Comparison of ENCODE assay signal across 8 cellular contexts in genomic region chr16:89909777-89910716, GRCh38. TPM values are rescaled to one million over a fixed set of nuclear protein-coding genes. Genes with fewer than 3 reads are reported as not detected.
DNase-seq lines count a peak whose midpoint lies in the region; ATAC-seq and TF ChIP-seq lines count a peak whose summit lies in the region.

No MANE protein-coding gene starts in this region.

- TF ChIP-seq CTCF in HFFc6 (IDR thresholded peaks at IDR 0.05) (peak; percentile 91), fibroblast of the aortic adventitia (IDR thresholded peaks at IDR 0.05; ENCODE audit: insufficient read depth, low read length) (peak; percentile 92), neural crest cell (conservative IDR thresholded peaks at IDR 0.05) (peak; percentile 89), thyroid gland (IDR thresholded peaks at IDR 0.05) (peak; percentile 50 to 83 (median 62))

- WGBS in thyroid gland, 2 donors: 71 to 76% methylated on average over 37 to 47 of the region's 47 CpGs

- H3K4me3 ChIP-seq in fibroblast of the aortic adventitia (ENCODE audit: low read depth, low read length) (no peak overlapping the region), thyroid gland (replicated peaks in 1 of 3) (no peak overlapping the region)

- H3K27me3 ChIP-seq in thyroid gland: no peaks in the 10 kb centered on the region

- no peak for ATAC-seq in GM18868 (IDR thresholded peaks at IDR 0.05; ENCODE audit: unreplicated experiment)

- H3K4me1 Mint-ChIP-seq in HFFc6 (ENCODE audit: low read depth): no peaks in the 10 kb centered on the region
- peaks cover 2% of the 10 kb centered on the region for H3K4me1 Mint-ChIP-seq in neural crest cell

- TF ChIP-seq POLR2A in thyroid gland (IDR thresholded peaks at IDR 0.05): no peak

- no peaks in the 10 kb centered on the region for H3K4me1 ChIP-seq in thyroid gland

- H3K36me3 Mint-ChIP-seq in HFFc6 (ENCODE audit: low read depth) (peaks cover 36% of the 10 kb centered on the region), neural crest cell (ENCODE audit: low read depth) (peaks cover 23% of the 10 kb centered on the region)

- no peak overlapping the region for H3K27ac Mint-ChIP-seq in HFFc6
- H3K27ac Mint-ChIP-seq in neural crest cell (ENCODE audit: unreplicated experiment): no peak overlapping the region

- no peak overlapping the region for H3K4me3 Mint-ChIP-seq in HFFc6
- no peak overlapping the region for H3K4me3 Mint-ChIP-seq in neural crest cell

- intact Hi-C loops in thyroid gland (cut with DNase I): no loop called here

- H3K27me3 Mint-ChIP-seq in HFFc6 (ENCODE audit: insufficient read depth) (peaks cover 2% of the 10 kb centered on the region), neural crest cell (ENCODE audit: low read depth) (no peaks in the 10 kb centered on the region)

- no peak overlapping the region for H3K27ac ChIP-seq in thyroid gland

- no peaks in the 10 kb centered on the region for H3K9me3 ChIP-seq in thyroid gland

- DNase-seq in CD1c-positive myeloid dendritic cell (ENCODE audit: extremely low spot score) (peak; percentile 83), HFFc6 (peak; percentile 43), RPMI8226 (peak; percentile 20), fibroblast of the aortic adventitia (ENCODE audit: low read depth) (peak; percentile 73), neural crest cell (ENCODE audit: low read depth, low spot score) (peak; percentile 71), thyroid gland (peak; percentile 65)
- DNase-seq in activated T-helper 9 cell treated with anti-CD3 and anti-CD28 coated beads, Interleukin-2, amount 50 U/mL, for 16 hours (ENCODE audit: low read depth): peak; percentile 56

- H3K36me3 ChIP-seq in thyroid gland: peaks cover 42 to 47% of the 10 kb centered on the region in 2 donors

- H3K9me3 Mint-ChIP-seq in HFFc6: peaks cover 7% of the 10 kb centered on the region; the same call in 1 of the 2 replicates
- no peaks in the 10 kb centered on the region for H3K9me3 Mint-ChIP-seq in neural crest cell

RNA-seq across cellular contexts. Expression of gene MC1R, which starts 8.6 kb away (rescaled TPM):
- 1 to 10 TPM; 2.1 to 3.2 (median 3.0) TPM for total RNA-seq in HFFc6 (2021; fragmentation: NEBNext Ultra II Directional; extraction: Animal tissue kit (Norgen Biotek cat#: 25700))
- total RNA-seq in fibroblast of the aortic adventitia (ENCODE audit: low replicate concordance) (5.2 and 8.1 TPM in 2 replicates), neural crest cell (7.7 and 8.3 TPM in 2 replicates), thyroid gland (10 to 100 TPM in 2 of 4 donors, 1 to 10 TPM in 2; 7.7 to 16.2 (median 11.4) TPM)

RNA-seq across cellular contexts. Expression of gene TUBB3, which starts 13.1 kb away (rescaled TPM):
- total RNA-seq in HFFc6 (2021; fragmentation: NEBNext Ultra II Directional; extraction: Animal tissue kit (Norgen Biotek cat#: 25700)): 100 to 1,000 TPM; 147 to 212 (median 164) TPM
- 42.3 and 299 TPM in 2 replicates for total RNA-seq in fibroblast of the aortic adventitia (ENCODE audit: low replicate concordance)
- 518 and 541 TPM in 2 replicates for total RNA-seq in neural crest cell
- 1 to 10 TPM in 1 of 4 donors, under 1 TPM in 3; 0.33 to 2.4 (median 0.68) TPM for total RNA-seq in thyroid gland

RNA-seq across cellular contexts. Expression of gene TCF25, which starts 36.7 kb away (rescaled TPM):
- total RNA-seq in HFFc6 (2021; fragmentation: NEBNext Ultra II Directional; extraction: Animal tissue kit (Norgen Biotek cat#: 25700)): 100 to 1,000 TPM; 157 to 202 (median 170) TPM
- total RNA-seq in fibroblast of the aortic adventitia (ENCODE audit: low replicate concordance): 163 and 417 TPM in 2 replicates
- 198 and 209 TPM in 2 replicates for total RNA-seq in neural crest cell
- total RNA-seq in thyroid gland: 100 to 1,000 TPM; 144 to 266 (median 201) TPM

RNA-seq across cellular contexts. Expression of gene DEF8, which starts 38.5 kb away (rescaled TPM):
- 10 to 100 TPM; 59.6 to 69.2 (median 65.9) TPM for total RNA-seq in HFFc6 (2021; fragmentation: NEBNext Ultra II Directional; extraction: Animal tissue kit (Norgen Biotek cat#: 25700))
- total RNA-seq in fibroblast of the aortic adventitia (ENCODE audit: low replicate concordance) (56.9 and 111 TPM in 2 replicates), neural crest cell (67.6 and 70.1 TPM in 2 replicates), thyroid gland (10 to 100 TPM; 45.0 to 80.9 (median 72.1) TPM)

Comparison
In these comparisons a context has a peak if more than half of its experiments do, and no peak if none do; other contexts are left out.
1. DNase-seq: peak in every context shown above with its lines; median percentile 83 in CD1c-positive myeloid dendritic cell; 73 in fibroblast of the aortic adventitia; 71 in neural crest cell; 65 in thyroid gland; 56 in activated T-helper 9 cell treated with anti-CD3 and anti-CD28 coated beads, Interleukin-2, amount 50 U/mL, for 16 hours; 43 in HFFc6; 20 in RPMI8226.
2. RNA of gene TUBB3, which starts 13.1 kb away (total RNA-seq): 518 to 541 TPM in neural crest cell, 42.3 to 299 TPM in fibroblast of the aortic adventitia and 147 to 212 TPM in HFFc6; 0.33 to 2.4 TPM in thyroid gland; every median in the first group is over 10 times any median in the second.
3. Peak in every context shown above with its lines, with median percentiles within 50 percentile points of each other: CTCF ChIP-seq.